Comparison of ENCODE assay signal across 6 cellular contexts in genomic region chr16:23508589-23509440, GRCh38. TPM values are rescaled to one million over a fixed set of nuclear protein-coding genes. Genes with fewer than 3 reads are reported as not detected.
DNase-seq lines count a peak whose midpoint lies in the region; ATAC-seq and TF ChIP-seq lines count a peak whose summit lies in the region.

No MANE protein-coding gene starts in this region.

- no peaks in the 10 kb centered on the region for H3K27me3 ChIP-seq in HUES64 (ENCODE audit: insufficient read depth, low read length)

- H3K4me3 Mint-ChIP-seq in activated naive CD8-positive, alpha-beta T cell treated with anti-CD3 and anti-CD28 coated beads, Interleukin-2, amount 10 ng/mL, durations not matched to agents 7 days and 5 days, result peak overlapping the region; percentile 94
- H3K4me3 Mint-ChIP-seq in mesothelial cell of epicardium, result peak overlapping the region; percentile 78

- no peaks in the 10 kb centered on the region for H3K9me3 ChIP-seq in HUES64 (ENCODE audit: insufficient read depth, low read depth, low read length)

- no peak for DNase-seq in activated naive CD8-positive, alpha-beta T cell treated with anti-CD3 and anti-CD28 coated beads, Interleukin-2, amount 10 ng/mL, durations not matched to agents 7 days and 5 days
- DNase-seq in mesothelial cell of epicardium (ENCODE audit: low spot score in 2 of 2, unreplicated experiment in 2 of 2) (peak in 1 of 2 experiments; percentile 42), NCI-H2029 treated with DMSO at 0.1 percent for 48 hours (lab: John Stamatoyannopoulos, UW) (no peak), D341Med (ENCODE audit: low spot score) (no peak)

- POLR2A ChIA-PET in activated naive CD8-positive, alpha-beta T cell treated with anti-CD3 and anti-CD28 coated beads, Interleukin-2, amount 10 ng/mL, durations not matched to agents 7 days and 5 days (lab: Charles Lee), result interaction anchor here (0.6 to 1.7 kb wide), 6 partner anchors 11 to 352 kb away, joined by 3 to 8 read pairs (median 4); partner anchors contain the start of genes COG7, EARS2 and UBFD1

- H3K9me3 Mint-ChIP-seq in activated naive CD8-positive, alpha-beta T cell treated with anti-CD3 and anti-CD28 coated beads, Interleukin-2, amount 10 ng/mL, durations not matched to agents 7 days and 5 days, result peaks cover 1% of the 10 kb centered on the region
- no peaks in the 10 kb centered on the region for H3K9me3 Mint-ChIP-seq in mesothelial cell of epicardium

- H3K36me3 Mint-ChIP-seq in activated naive CD8-positive, alpha-beta T cell treated with anti-CD3 and anti-CD28 coated beads, Interleukin-2, amount 10 ng/mL, durations not matched to agents 7 days and 5 days, result peaks cover 25% of the 10 kb centered on the region
- peaks cover 5% of the 10 kb centered on the region for H3K36me3 Mint-ChIP-seq in mesothelial cell of epicardium

- 20% methylated on average over 28 of the region's 28 CpGs for WGBS in HUES64

- peak overlapping the region; percentile 95 for H3K9ac ChIP-seq in HUES64 (ENCODE audit: low read depth, low read length)

- H3K36me3 ChIP-seq in HUES64 (ENCODE audit: insufficient read depth, low read length), result peaks cover 3% of the 10 kb centered on the region; the same call in 1 of the 2 replicates

- no peak overlapping the region for H3K27ac ChIP-seq in HUES64 (ENCODE audit: low read depth, low read length)

- no peak for TF ChIP-seq CTCF in mesothelial cell of epicardium (IDR thresholded peaks at IDR 0.05; ENCODE audit: unreplicated experiment)

- H3K27me3 Mint-ChIP-seq in activated naive CD8-positive, alpha-beta T cell treated with anti-CD3 and anti-CD28 coated beads, Interleukin-2, amount 10 ng/mL, durations not matched to agents 7 days and 5 days, result no peaks in the 10 kb centered on the region
- no peaks in the 10 kb centered on the region for H3K27me3 Mint-ChIP-seq in mesothelial cell of epicardium (ENCODE audit: low read depth)

- H3K27ac Mint-ChIP-seq in activated naive CD8-positive, alpha-beta T cell treated with anti-CD3 and anti-CD28 coated beads, Interleukin-2, amount 10 ng/mL, durations not matched to agents 7 days and 5 days, result peak overlapping the region; percentile 94
- H3K27ac Mint-ChIP-seq in mesothelial cell of epicardium, result peak overlapping the region; percentile 72

- no peak for ATAC-seq in activated naive CD8-positive, alpha-beta T cell treated with anti-CD3 and anti-CD28 coated beads, Interleukin-2, amount 10 ng/mL, durations not matched to agents 7 days and 5 days (ENCODE audit: low read depth)
- no peak for ATAC-seq in GM19467 (IDR thresholded peaks at IDR 0.05; ENCODE audit: unreplicated experiment)

- H3K4me1 ChIP-seq in HUES64 (ENCODE audit: insufficient read depth, low read length), result peaks cover 27% of the 10 kb centered on the region

- H3K4me3 ChIP-seq in HUES64 (ENCODE audit: low read length), result peak overlapping the region; percentile 86

- peaks cover 49% of the 10 kb centered on the region for H3K4me1 Mint-ChIP-seq in activated naive CD8-positive, alpha-beta T cell treated with anti-CD3 and anti-CD28 coated beads, Interleukin-2, amount 10 ng/mL, durations not matched to agents 7 days and 5 days
- H3K4me1 Mint-ChIP-seq in mesothelial cell of epicardium, result peaks cover 19% of the 10 kb centered on the region

RNA-seq across cellular contexts. Expression of gene GGA2, which starts 1.5 kb away (rescaled TPM):
- 59.6 TPM for polyA plus RNA-seq in HUES64 (2013, experiment 1 of 2)
- polyA plus RNA-seq in HUES64 (2013, experiment 2 of 2), result 53.8 TPM
- 100 to 1,000 TPM; 125 to 137 TPM for total RNA-seq in activated naive CD8-positive, alpha-beta T cell treated with anti-CD3 and anti-CD28 coated beads, Interleukin-2, amount 10 ng/mL, durations not matched to agents 7 days and 5 days
- 98.7 to 102 TPM (median 101 TPM) in 3 replicates for total RNA-seq in mesothelial cell of epicardium

RNA-seq across cellular contexts. Expression of gene EARS2, which starts 48.3 kb away (rescaled TPM):
- 34.3 TPM for polyA plus RNA-seq in HUES64 (2013, experiment 1 of 2)
- polyA plus RNA-seq in HUES64 (2013, experiment 2 of 2), result 32.1 TPM
- total RNA-seq in activated naive CD8-positive, alpha-beta T cell treated with anti-CD3 and anti-CD28 coated beads, Interleukin-2, amount 10 ng/mL, durations not matched to agents 7 days and 5 days, result 10 to 100 TPM; 11.0 to 11.2 TPM
- 29.0 to 35.6 TPM (median 32.5 TPM) in 3 replicates for total RNA-seq in mesothelial cell of epicardium

RNA-seq across cellular contexts. Expression of gene UBFD1, which starts 48.7 kb away (rescaled TPM):
- polyA plus RNA-seq in HUES64 (2013, experiment 1 of 2), result 62.3 TPM
- 55.3 TPM for polyA plus RNA-seq in HUES64 (2013, experiment 2 of 2)
- 10 to 100 TPM; 43.3 to 44.6 TPM for total RNA-seq in activated naive CD8-positive, alpha-beta T cell treated with anti-CD3 and anti-CD28 coated beads, Interleukin-2, amount 10 ng/mL, durations not matched to agents 7 days and 5 days
- 99.6 to 114 TPM (median 109 TPM) in 3 replicates for total RNA-seq in mesothelial cell of epicardium

RNA-seq across cellular contexts. Expression of gene COG7, which starts 55.8 kb away (rescaled TPM):
- 8.0 TPM for polyA plus RNA-seq in HUES64 (2013, experiment 1 of 2)
- 10.0 TPM for polyA plus RNA-seq in HUES64 (2013, experiment 2 of 2)
- total RNA-seq in activated naive CD8-positive, alpha-beta T cell treated with anti-CD3 and anti-CD28 coated beads, Interleukin-2, amount 10 ng/mL, durations not matched to agents 7 days and 5 days, result 10 to 100 TPM; 22.3 to 23.6 TPM
- 42.1 to 42.5 TPM (median 42.1 TPM) in 3 replicates for total RNA-seq in mesothelial cell of epicardium
